8 cellular contexts compared by ENCODE assay signal in the genomic region with DNA sequence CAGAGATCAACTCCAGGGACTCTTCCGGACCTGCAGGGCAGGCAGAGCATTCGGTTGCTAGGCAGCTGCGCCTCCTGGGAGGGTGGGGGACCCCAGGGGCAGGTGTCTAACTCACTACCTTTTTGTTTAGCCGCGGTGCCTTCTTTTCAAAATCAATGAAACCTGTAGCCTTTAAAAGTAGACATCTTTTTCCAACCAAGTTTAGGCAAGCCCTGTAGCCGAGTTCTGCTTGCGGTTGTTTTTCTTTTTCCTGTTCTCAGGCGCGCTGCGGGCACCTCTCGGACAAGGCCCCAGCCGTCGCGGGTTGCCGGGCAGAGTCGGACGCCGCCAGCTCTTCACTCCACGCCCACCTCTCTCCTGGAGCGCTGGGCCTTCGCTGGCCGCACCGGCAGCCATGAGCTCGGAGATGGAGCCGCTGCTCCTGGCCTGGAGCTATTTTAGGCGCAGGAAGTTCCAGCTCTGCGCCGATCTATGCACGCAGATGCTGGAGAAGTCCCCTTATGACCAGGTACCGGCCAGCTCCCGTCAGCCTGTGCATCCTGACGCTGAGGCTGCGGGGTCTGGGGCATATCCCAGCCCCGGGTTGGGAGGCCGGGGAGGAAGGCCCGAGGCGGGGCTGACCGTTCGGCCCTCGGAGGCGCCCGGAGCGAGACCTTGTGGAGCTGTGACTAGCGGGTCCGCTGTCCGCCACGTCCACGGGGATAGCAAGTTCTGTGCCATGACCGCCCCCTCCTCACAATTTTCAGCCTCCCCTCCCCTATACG. TPM values are rescaled to one million over a fixed set of nuclear protein-coding genes. Genes with fewer than 3 reads are reported as not detected.
A peak's percentile ranks its signal among the peaks of the same experiment; 100 is the strongest.
DNase-seq lines count a peak whose midpoint lies in the region; ATAC-seq, FAIRE-seq and TF ChIP-seq lines count a peak whose summit lies in the region.

A gene (plus strand): TSS at position 338 of the 764 bp plus-strand sequence. CDS start 57 bp downstream, at position 395.

- POLR2A ChIA-PET in AG04449 (lab: Yijun Ruan, JAX), result interaction anchor here (0.6 to 1.9 kb wide), 11 partner anchors 10 to 203 kb away, joined by 3 to 6 read pairs (median 3); a partner anchor contains a TSS

- TF ChIP-seq CTCF in AG04449 (IDR thresholded peaks at IDR 0.05; ENCODE audit: insufficient read depth, low read length, missing control alignments) (no peak), WERI-Rb-1 (IDR thresholded peaks at IDR 0.05; ENCODE audit: low read depth, low read length) (no peak), bronchial epithelial cell (IDR thresholded peaks at IDR 0.05; ENCODE audit: insufficient read depth, low read length, severe bottlenecking) (no peak)

- CTCF ChIA-PET in AG04449 (lab: Yijun Ruan, JAX), result interaction anchor here (1.3 to 2.1 kb wide), 4 partner anchors 11 to 188 kb away, joined by 3 to 8 read pairs (median 4); a partner anchor contains a TSS

- DNase-seq in AG04449 (ENCODE audit: low read depth, low spot score) (peak; percentile 24), NCI-H2196 treated with DMSO at 0.1 percent for 48 hours (lab: John Stamatoyannopoulos, UW; ENCODE audit: unreplicated experiment) (peak; percentile 68), WERI-Rb-1 (peak; percentile 87), bronchial epithelial cell (ENCODE audit: low read depth) (peak; percentile 78)

- H3K9ac ChIP-seq in iPS-20b (ENCODE audit: low read depth, low read length) (peak within 1 kb of the TSS; percentile 85), skeletal muscle tissue (ENCODE audit: low read depth in 1 of 3, low read length in 3 of 3) (peak within 1 kb of the TSS; percentile 73 to 82 (median 80))

- H3K9me3 ChIP-seq in WERI-Rb-1 (ENCODE audit: severe bottlenecking) (no peaks in the 10 kb centered on the region), iPS-20b (ENCODE audit: insufficient read depth, low read depth, low read length) (no peaks in the 10 kb centered on the region), skeletal muscle tissue (ENCODE audit: control insufficient read depth in 3 of 3, low read length in 3 of 3) (no peaks in the 10 kb centered on the region)

- H3K4me1 ChIP-seq in iPS-20b (ENCODE audit: insufficient read depth, low read length), result peaks cover 5% of the 10 kb centered on the region; the same call in 1 of the 2 replicates
- H3K4me1 ChIP-seq in skeletal muscle tissue (ENCODE audit: control insufficient read depth in 3 of 3, insufficient read depth in 3 of 3, low read length in 3 of 3), result peaks cover 0 to 14% (median 5%) of the 10 kb centered on the region in 3 donors

- ATAC-seq in GM18873 (IDR thresholded peaks at IDR 0.05; ENCODE audit: low FRiP score, unreplicated experiment), result peak; percentile 98
- peak; percentile 99 for ATAC-seq in HG03135 (IDR thresholded peaks at IDR 0.05; ENCODE audit: unreplicated experiment)

- no peak for FAIRE-seq in bronchial epithelial cell (lab: Jason Lieb, UNC)

- no peaks in the 10 kb centered on the region for H3K27me3 ChIP-seq in WERI-Rb-1 (ENCODE audit: insufficient read depth, low read depth, severe bottlenecking)
- H3K27me3 ChIP-seq in bronchial epithelial cell (ENCODE audit: control insufficient read depth, insufficient read depth, low read length), result no peaks in the 10 kb centered on the region
- no peaks in the 10 kb centered on the region for H3K27me3 ChIP-seq in iPS-20b (ENCODE audit: insufficient read depth, low read length)
- H3K27me3 ChIP-seq in skeletal muscle tissue (ENCODE audit: control insufficient read depth in 3 of 3, insufficient read depth in 3 of 3, low read length in 3 of 3), result peaks cover 0 to 3% (median 0%) of the 10 kb centered on the region in 3 donors

- H3K36me3 ChIP-seq in WERI-Rb-1 (no peaks in the 10 kb centered on the region), bronchial epithelial cell (ENCODE audit: control insufficient read depth, insufficient read depth, low read length) (no peaks in the 10 kb centered on the region), iPS-20b (ENCODE audit: insufficient read depth, low read depth, low read length) (no peaks in the 10 kb centered on the region), skeletal muscle tissue (ENCODE audit: control insufficient read depth in 3 of 3, insufficient read depth in 3 of 3, low read length in 3 of 3) (no peaks in the 10 kb centered on the region)

- H3K27ac ChIP-seq in WERI-Rb-1 (peak within 1 kb of the TSS; percentile 95), iPS-20b (ENCODE audit: low read length) (no peak within 1 kb of the TSS), skeletal muscle tissue (ENCODE audit: low read depth, low read length) (peak within 1 kb of the TSS; percentile 66)

- H3K4me3 ChIP-seq in AG04449 (ENCODE audit: low read depth, low read length) (peak within 1 kb of the TSS; percentile 85), WERI-Rb-1 (ENCODE audit: low read depth, low read length) (peak within 1 kb of the TSS; percentile 70), bronchial epithelial cell (ENCODE audit: low read depth, low read length) (peak within 1 kb of the TSS; percentile 83), iPS-20b (ENCODE audit: low read length) (peak within 1 kb of the TSS; percentile 85), skeletal muscle tissue (ENCODE audit: low read length in 3 of 3) (peak within 1 kb of the TSS; percentile 85 to 87 (median 86))

RNA-seq across cellular contexts. Expression of the gene that starts here (rescaled TPM):
- total RNA-seq in bronchial epithelial cell (9.0 and 11.3 TPM in 2 replicates), skeletal muscle tissue (12.0 TPM)

Comparison
In these comparisons a context has a peak if more than half of its experiments do, and no peak if none do; other contexts are left out.
1. DNase-seq: peak in every context shown above with its lines; median percentile 87 in WERI-Rb-1; 78 in bronchial epithelial cell; 68 in NCI-H2196 treated with DMSO at 0.1 percent for 48 hours; 24 in AG04449.